In genomic region chr19:38402967-38403674, GRCh38 we compare ENCODE assay signal across 8 cellular contexts. TPM values are rescaled to one million over a fixed set of nuclear protein-coding genes. Genes with fewer than 3 reads are reported as not detected.
A peak's percentile ranks its signal among the peaks of the same experiment; 100 is the strongest.
DNase-seq lines count a peak whose midpoint lies in the region; ATAC-seq and TF ChIP-seq lines count a peak whose summit lies in the region.

TSS of gene FAM98C (plus strand) at chr19:38403093. CDS start at chr19:38403154, 61 bp downstream.

- no peaks in the 10 kb centered on the region for H3F3A ChIP-seq in SU-DHL-6 (ENCODE audit: insufficient read depth)

- peak within 1 kb of the TSS; percentile 88 for H2AFZ ChIP-seq in SU-DHL-6 (ENCODE audit: low read depth, low read length, severe bottlenecking)

- no peaks in the 10 kb centered on the region for H3K4me1 ChIP-seq in cardiac muscle cell (ENCODE audit: low read depth)

- no peaks in the 10 kb centered on the region for H3K4me1 Mint-ChIP-seq in type B pancreatic cell (ENCODE audit: unreplicated experiment)

- H3K36me3 ChIP-seq in SU-DHL-6 (ENCODE audit: low read length) (no peaks in the 10 kb centered on the region), cardiac muscle cell (no peaks in the 10 kb centered on the region)

- H3K4me3 ChIP-seq in SU-DHL-6 (ENCODE audit: insufficient read depth, low read length, poor library complexity, severe bottlenecking) = peak within 1 kb of the TSS; percentile 91
- H3K4me3 ChIP-seq in cardiac muscle cell = peak within 1 kb of the TSS; percentile 44

- peak within 1 kb of the TSS; percentile 93 for H3K4me2 ChIP-seq in SU-DHL-6 (ENCODE audit: low read depth, low read length, poor library complexity, severe bottlenecking)

- peaks cover 12% of the 10 kb centered on the region for H3K27me3 Mint-ChIP-seq in type B pancreatic cell

- H3K9me3 ChIP-seq in SU-DHL-6 (ENCODE audit: insufficient read depth, low read length) = no peaks in the 10 kb centered on the region
- no peaks in the 10 kb centered on the region for H3K9me3 ChIP-seq in cardiac muscle cell (ENCODE audit: low read depth)

- no peaks in the 10 kb centered on the region for H4K20me1 ChIP-seq in SU-DHL-6 (ENCODE audit: low read depth, low read length)

- H3K27ac Mint-ChIP-seq in type B pancreatic cell = peak within 1 kb of the TSS; percentile 69

- ATAC-seq in HG02759 (IDR thresholded peaks at IDR 0.05; ENCODE audit: unreplicated experiment) = peak; percentile 94

- H3K36me3 Mint-ChIP-seq in type B pancreatic cell = no peaks in the 10 kb centered on the region

- peak within 1 kb of the TSS; percentile 92 for H3K4me3 Mint-ChIP-seq in type B pancreatic cell

- peak within 1 kb of the TSS; percentile 89 for H3K9ac ChIP-seq in SU-DHL-6 (ENCODE audit: low read length)

- H3K9me2 ChIP-seq in SU-DHL-6 (replicated peaks; ENCODE audit: insufficient read depth, low read length) = no peaks in the 10 kb centered on the region

- no peaks in the 10 kb centered on the region for H3K9me3 Mint-ChIP-seq in type B pancreatic cell

- peak; percentile 87 for TF ChIP-seq CTCF in GM12873 (IDR thresholded peaks at IDR 0.05; ENCODE audit: insufficient read depth, low read depth, low read length, missing control alignments)
- peak; percentile 80 for TF ChIP-seq CTCF in SU-DHL-6 (IDR thresholded peaks at IDR 0.05; ENCODE audit: insufficient read depth, low read length, poor library complexity, severe bottlenecking)
- TF ChIP-seq CTCF in cardiac muscle cell (IDR thresholded peaks at IDR 0.05; ENCODE audit: low read depth, low read length) = peak; percentile 86
- peak; percentile 100 for TF ChIP-seq CTCF in type B pancreatic cell (conservative IDR thresholded peaks at IDR 0.05)

- H3K79me2 ChIP-seq in SU-DHL-6 (ENCODE audit: insufficient read depth, low read length) = no peaks in the 10 kb centered on the region

- peak within 1 kb of the TSS; percentile 53 for H3K27ac ChIP-seq in SU-DHL-6 (ENCODE audit: low read depth, low read length)
- H3K27ac ChIP-seq in cardiac muscle cell = no peak within 1 kb of the TSS

- DNase-seq in NCI-H128 (lab: John Stamatoyannopoulos, UW; ENCODE audit: unreplicated experiment) (peak; percentile 98), cardiac muscle cell (ENCODE audit: low read depth in 1 of 2, low spot score in 1 of 2) (peak; percentile 98), pons (ENCODE audit: low spot score) (peak; percentile 96), type B pancreatic cell (ENCODE audit: extremely low spot score, unreplicated experiment) (peak; percentile 99)
- peak; percentile 93 for DNase-seq in activated naive CD8-positive, alpha-beta T cell treated with anti-CD3 and anti-CD28 coated beads, Interleukin-2, amount 50 U/mL, for 16 hours (ENCODE audit: low read depth, low spot score)

- H3K27me3 ChIP-seq in SU-DHL-6 (ENCODE audit: low read length) (no peaks in the 10 kb centered on the region), cardiac muscle cell (no peaks in the 10 kb centered on the region)

RNA-seq across cellular contexts. Expression of gene FAM98C, which starts in this region (rescaled TPM):
- total RNA-seq in cardiac muscle cell (25.6 and 35.3 TPM in 2 replicates), type B pancreatic cell (ENCODE audit: low replicate concordance) (25.2 and 27.3 TPM in 2 replicates)
- polyA plus RNA-seq in cardiac muscle cell = 20.0 and 20.8 TPM in 2 replicates
